10 cellular contexts compared by ENCODE assay signal in the genomic region with DNA sequence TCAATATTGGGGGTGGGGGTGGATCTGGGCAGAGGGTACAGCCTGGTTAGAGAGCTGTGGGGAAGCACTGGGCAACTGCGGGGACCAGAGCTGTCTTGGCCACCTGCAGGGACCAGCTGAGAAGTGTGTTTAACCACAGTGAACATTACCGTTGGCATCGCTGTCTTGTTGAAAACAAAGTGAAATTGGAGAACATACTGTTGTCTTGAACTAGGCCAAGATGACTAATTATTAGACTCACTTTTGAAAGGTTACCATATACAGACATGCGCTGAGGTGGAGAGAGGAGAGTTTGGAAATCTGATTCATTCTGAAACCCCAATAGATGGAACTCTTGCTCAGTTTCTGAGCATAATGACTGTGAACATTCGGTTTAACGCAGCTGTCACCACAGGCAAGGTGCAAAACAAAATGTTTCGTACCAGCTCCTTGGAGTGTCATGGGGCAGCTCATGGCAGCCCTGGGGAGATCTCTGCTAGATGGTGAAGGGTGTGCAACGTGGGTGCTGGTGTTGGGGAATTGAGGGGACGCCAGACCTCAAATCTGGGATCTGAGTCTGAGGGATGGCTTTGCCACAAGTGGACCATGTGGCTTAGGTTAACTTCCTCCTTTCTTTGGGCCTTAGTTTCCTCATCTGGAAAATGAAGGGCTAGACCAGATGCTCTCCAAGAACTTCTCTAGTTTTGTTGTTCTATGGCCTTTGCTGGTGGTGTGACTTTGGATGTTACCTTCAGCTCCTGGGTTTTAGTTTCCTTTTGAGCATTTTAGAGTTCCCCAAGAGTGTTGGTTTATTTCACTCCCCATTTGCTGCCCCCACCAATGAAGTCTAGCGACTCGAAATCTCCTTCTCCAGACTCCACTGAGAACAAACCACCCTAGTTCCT. TPM values are rescaled to one million over a fixed set of nuclear protein-coding genes. Genes with fewer than 3 reads are reported as not detected.
A peak's percentile ranks its signal among the peaks of the same experiment; 100 is the strongest.
DNase-seq lines count a peak whose midpoint lies in the region; ATAC-seq, FAIRE-seq and TF ChIP-seq lines count a peak whose summit lies in the region.
"Had no signal": no experiment of that assay in that cellular context is flagged by ENCODE, and none has a peak within 500 bp of the region (broad histone marks: within the 10 kb centered on the region; RNA-seq: fewer than 3 reads in every experiment).

No MANE protein-coding gene starts in this region.

- H3K27ac ChIP-seq in DND-41 (ENCODE audit: low read length) (peak overlapping the region; percentile 22; the same call in 1 of the 2 replicates), HepG2 (ENCODE audit: extremely low read length, insufficient read depth, low read length) (no peak overlapping the region), aorta (ENCODE audit: low read depth in 1 of 2, low read length in 2 of 2) (no peak overlapping the region)

- no peak for TF ChIP-seq RAD21 in HepG2 (CRISPR knock-in tag; IDR thresholded peaks at IDR 0.05)

- ATAC-seq in DND-41 (ENCODE audit: insufficient read depth, low read depth): peak; percentile 81
- peak; percentile 69 for ATAC-seq in GM19452 (IDR thresholded peaks at IDR 0.05; ENCODE audit: unreplicated experiment)
- peak; percentile 77 for ATAC-seq in HG03460 (IDR thresholded peaks at IDR 0.05; ENCODE audit: unreplicated experiment)
- no peak for ATAC-seq in HepG2
- ATAC-seq in aorta (ENCODE audit: low FRiP score): no peak
- ATAC-seq: Panc1 had no signal

- TF ChIP-seq EP300 in HepG2 (IDR thresholded peaks at IDR 0.05; ENCODE audit: low read depth in 2 of 2, low read length in 2 of 2): no peak
- TF ChIP-seq EP300 in HepG2 (CRISPR knock-in tag; IDR thresholded peaks at IDR 0.05; ENCODE audit: borderline replicate concordance): no peak

- no TSS peak for BruUV-seq in HepG2 (replicated peaks; lab: Mats Ljungman, UMichigan)

- H3K27me3 ChIP-seq in DND-41 (ENCODE audit: insufficient read depth, low read length, poor library complexity): peaks cover under 1% of the 10 kb centered on the region
- H3K27me3 ChIP-seq in HepG2 (ENCODE audit: control insufficient read depth in 1 of 2, insufficient read depth in 2 of 2, low read length in 2 of 2): peaks cover 3 to 59% of the 10 kb centered on the region in 2 experiments; a peak in 3 of 5 replicates
- no peaks in the 10 kb centered on the region for H3K27me3 ChIP-seq in aorta (ENCODE audit: control insufficient read depth in 1 of 2, insufficient read depth in 2 of 2, low read length in 1 of 2)

- peak; percentile 78 for DNase-seq in DND-41
- peak; percentile 22 to 25 for DNase-seq in activated CD4-positive, alpha-beta T cell treated with anti-CD3 and anti-CD28 coated beads for 4 hours
- DNase-seq in germinal center (ENCODE audit: low spot score): peak; percentile 46
- no peak for DNase-seq in NCI-H2081 (lab: John Stamatoyannopoulos, UW)
- DNase-seq in HepG2 (ENCODE audit: low spot score): no peak
- DNase-seq in aorta: no peak
- DNase-seq: naive B cell had no signal

- H3K9me3 ChIP-seq in DND-41 (ENCODE audit: insufficient read depth, low read length, severe bottlenecking): no peaks in the 10 kb centered on the region
- H3K9me3 ChIP-seq in HepG2 (ENCODE audit: low read length): no peaks in the 10 kb centered on the region
- no peaks in the 10 kb centered on the region for H3K9me3 ChIP-seq in aorta (ENCODE audit: control insufficient read depth, low read length)

- H3K79me2 ChIP-seq in DND-41 (ENCODE audit: insufficient read depth, low read length): no peaks in the 10 kb centered on the region
- H3K79me2 ChIP-seq in HepG2 (ENCODE audit: insufficient read depth, low read length): no peaks in the 10 kb centered on the region

- intact Hi-C loops in HepG2 (cut with micrococcal nuclease; ENCODE audit: unreplicated experiment): no loop called here
- intact Hi-C loops in aorta (cut with DNase I): loop anchor here (2.0 to 10.0 kb wide), 4 partner anchors 91 to 453 kb away; partner anchors contain the start of gene TOX2 (in 1 of the 2)

- in situ Hi-C loops in HepG2 (cut with HindIII; ENCODE audit: extremely low pct_ligation_motif_present, low pct_unique_long_range_greater_than_20kb): loop anchor here (5.0 kb wide), 1 partner anchor 331 kb away; no protein-coding TSS in a partner anchor

- H3K36me3 ChIP-seq in DND-41 (ENCODE audit: insufficient read depth, low read length) (no peaks in the 10 kb centered on the region), HepG2 (replicated peaks in 1 of 2; ENCODE audit: control insufficient read depth in 1 of 2, insufficient read depth in 2 of 2, low read length in 2 of 2) (no peaks in the 10 kb centered on the region), aorta (ENCODE audit: control insufficient read depth in 1 of 2, insufficient read depth in 2 of 2, low read length in 1 of 2) (no peaks in the 10 kb centered on the region)

- H3K4me1 ChIP-seq in DND-41 (ENCODE audit: insufficient read depth, low read length): peaks cover 22% of the 10 kb centered on the region
- no peaks in the 10 kb centered on the region for H3K4me1 ChIP-seq in HepG2 (ENCODE audit: insufficient read depth, low read length)
- H3K4me1 ChIP-seq in aorta (ENCODE audit: control insufficient read depth in 1 of 2, insufficient read depth in 2 of 2, low read length in 2 of 2): no peaks in the 10 kb centered on the region

- H3K9ac ChIP-seq in DND-41 (ENCODE audit: low read depth, low read length) (no peak overlapping the region), HepG2 (ENCODE audit: insufficient read depth, low read depth, low read length) (no peak overlapping the region)

- H3K4me2 ChIP-seq in DND-41 (ENCODE audit: insufficient read depth, low read length): no peak overlapping the region
- H3K4me2 ChIP-seq in HepG2 (ENCODE audit: low read depth, low read length): no peak overlapping the region

- no peak for TF ChIP-seq CTCF in DND-41 (IDR thresholded peaks at IDR 0.05; ENCODE audit: borderline replicate concordance, extremely low read depth, low read length, poor library complexity, severe bottlenecking)
- no peak for TF ChIP-seq CTCF in HepG2 (CRISPR knock-in tag; IDR thresholded peaks at IDR 0.05)

- no peak overlapping the region for H3K4me3 ChIP-seq in DND-41 (ENCODE audit: low read depth in 1 of 2, low read length in 2 of 2)
- H3K4me3 ChIP-seq in HepG2 (replicated peaks in 1 of 3; ENCODE audit: insufficient read depth in 1 of 3, low read depth in 2 of 3, low read length in 3 of 3): no peak overlapping the region
- H3K4me3 ChIP-seq in aorta (ENCODE audit: low read length in 2 of 2): no peak overlapping the region

- POLR2A ChIA-PET in HepG2 (lab: Yijun Ruan, JAX): no interaction called here

- TF ChIP-seq POLR2A in HepG2 (IDR thresholded peaks at IDR 0.05; ENCODE audit: insufficient read depth in 1 of 2, low read depth in 2 of 2, low read length in 2 of 2): no peak

- no peak for FAIRE-seq in HepG2 (lab: Jason Lieb, UNC)

- no peaks in the 10 kb centered on the region for H4K20me1 ChIP-seq in DND-41 (ENCODE audit: insufficient read depth, low read length)
- H4K20me1 ChIP-seq in HepG2 (ENCODE audit: insufficient read depth, low read length): no peaks in the 10 kb centered on the region

- CTCF ChIA-PET in HepG2 (lab: Yijun Ruan, JAX; ENCODE audit: low intra/inter-chr PET ratio, low total read pairs): interaction anchor here (1.2 to 3.4 kb wide), 2 partner anchors 329 to 342 kb away, joined by 3 to 74 read pairs; no protein-coding TSS in a partner anchor

- H2AFZ ChIP-seq in DND-41 (ENCODE audit: low read depth, low read length): no peak overlapping the region
- H2AFZ ChIP-seq in HepG2 (ENCODE audit: low read length): no peak overlapping the region

- 19% methylated on average over 11 of the region's 11 CpGs for WGBS in HepG2 (ENCODE audit: low lambda C conversion rate)
- 60 to 64% methylated on average over 11 of the region's 11 CpGs for WGBS in aorta, 2 donors

TF ChIP-seq in HepG2, 621 proteins besides CTCF, POLR2A, EP300 and RAD21 (continues in another document):
- TF ChIP-seq POLR2AphosphoS2 (IDR thresholded peaks at IDR 0.05; ENCODE audit: low read depth, low read length): no peak
- no peak for TF ChIP-seq ZMYM2 (CRISPR knock-in tag; IDR thresholded peaks at IDR 0.05)
- no peak for TF ChIP-seq EHMT2 (IDR thresholded peaks at IDR 0.05; ENCODE audit: borderline replicate concordance, low read depth, low read length)
- no peak for TF ChIP-seq ZFP82 (CRISPR knock-in tag; IDR thresholded peaks at IDR 0.05; ENCODE audit: borderline replicate concordance)
- TF ChIP-seq SP2 (CRISPR knock-in tag; IDR thresholded peaks at IDR 0.05): no peak

RNA-seq across cellular contexts. Expression of gene GTSF1L, which starts 24.6 kb away (rescaled TPM):
- total RNA-seq in HepG2 (2016; rRNA removed; fragmentation: Illumina TruSeq; extraction: Trizol): not detected in 2 replicates
- not detected in 2 replicates for total RNA-seq in HepG2 (2016; cell fraction: cytosol; rRNA removed; fragmentation: Illumina TruSeq; extraction: Trizol; ENCODE audit: low read depth)
- total RNA-seq in HepG2 (2016; cell fraction: insoluble cytoplasmic fraction; rRNA removed; fragmentation: Illumina TruSeq; extraction: Trizol): not detected in 2 replicates
- not detected in 2 replicates for total RNA-seq in HepG2 (2016; cell fraction: membrane; rRNA removed; fragmentation: Illumina TruSeq; extraction: Trizol)
- not detected in 2 replicates for total RNA-seq in HepG2 (2016; cell fraction: nucleus; rRNA removed; fragmentation: Illumina TruSeq; extraction: Trizol)
- polyA plus RNA-seq in HepG2 (2011; rRNA removed): not detected in 2 replicates
- not detected in 2 replicates for polyA plus RNA-seq in HepG2 (2011; cell fraction: cytosol; rRNA removed)
- not detected in 2 replicates for polyA plus RNA-seq in HepG2 (2011; cell fraction: nucleus; rRNA removed)
- not detected in 2 replicates for polyA plus RNA-seq in HepG2 (2012)
- not detected in 2 replicates for polyA plus RNA-seq in HepG2 (2016; cell fraction: cytosol; fragmentation: Illumina TruSeq; extraction: Trizol; ENCODE audit: low read depth)
- not detected in 2 replicates for polyA plus RNA-seq in HepG2 (2016; cell fraction: insoluble cytoplasmic fraction; fragmentation: Illumina TruSeq; extraction: Trizol; ENCODE audit: low read depth)
- polyA plus RNA-seq in HepG2 (2016; cell fraction: membrane; fragmentation: Illumina TruSeq; extraction: Trizol; ENCODE audit: low read depth): not detected in 2 replicates
- not detected in 2 replicates for polyA plus RNA-seq in HepG2 (2016; cell fraction: nucleus; fragmentation: Illumina TruSeq; extraction: Trizol; ENCODE audit: insufficient read depth, low read depth)
- polyA minus RNA-seq in HepG2 (2011; rRNA and poly(A)+ RNA removed; ENCODE audit: low replicate concordance): not detected in 2 replicates
- polyA minus RNA-seq in HepG2 (2011; cell fraction: cytosol; rRNA and poly(A)+ RNA removed): not detected in 2 replicates
- not detected in 2 replicates for polyA minus RNA-seq in HepG2 (2011; cell fraction: nucleus; rRNA and poly(A)+ RNA removed)
- not detected for total RNA-seq in aorta
- polyA plus RNA-seq in aorta: not detected

Comparison
In these comparisons a context has a peak if more than half of its experiments do, and no peak if none do; other contexts are left out.
1. ATAC-seq: peak in DND-41 (single experiment), GM19452 (single experiment) and HG03460 (single experiment); none in HepG2 (single experiment) and aorta (single experiment).
2. DNase-seq: peak in DND-41 (single experiment), activated CD4-positive, alpha-beta T cell treated with anti-CD3 and anti-CD28 coated beads for 4 hours (2 of 2) and germinal center (single experiment); none in NCI-H2081 (0 of 2), HepG2 (single experiment) and aorta (0 of 2).